ENCODE assay signal across 8 cellular contexts in genomic region chr12:33708935-33709334, GRCh38.
"Had no signal": no experiment of that assay in that cellular context is flagged by ENCODE, and none has a peak within 500 bp of the region (broad histone marks: within the 10 kb centered on the region; RNA-seq: fewer than 3 reads in every experiment).

No MANE protein-coding gene starts in this region.

- H3K36me3 ChIP-seq: HAP-1 had no signal

- H3K4me2 ChIP-seq: GM23338 had no signal

- ATAC-seq: GM23338, HCT116, HepG2 had no signal

- DNase-seq: H7, HFFc6, KBM-7 had no signal

- H3K9me3 ChIP-seq: HAP-1 had no signal

- H3K4me1 ChIP-seq: HAP-1 had no signal

- H3K27ac ChIP-seq: HL-60 had no signal

- H3K4me3 ChIP-seq: GM23338, HAP-1 had no signal
